8 cellular contexts compared by ENCODE assay signal in genomic region chr2:9975805-9976447, GRCh38. TPM values are rescaled to one million over a fixed set of nuclear protein-coding genes. Genes with fewer than 3 reads are reported as not detected.
DNase-seq lines count a peak whose midpoint lies in the region; ATAC-seq and TF ChIP-seq lines count a peak whose summit lies in the region.

No MANE protein-coding gene starts in this region.

- CTCF ChIA-PET in PC-3 (lab: Charles Lee) = interaction anchor here (0.7 kb wide), 1 partner anchor 23 kb away, joined by 5 read pairs; no protein-coding TSS in a partner anchor

- DNase-seq in H4 (ENCODE audit: low spot score) (peak; percentile 87), PC-3 (peak; percentile 99), thyroid gland (no peak)

- H3F3A ChIP-seq in PC-3 (ENCODE audit: low read length, unreplicated experiment) = no peaks in the 10 kb centered on the region

- H3K9me3 ChIP-seq in PC-3 (ENCODE audit: low read length) (no peaks in the 10 kb centered on the region), esophagus (ENCODE audit: control insufficient read depth in 2 of 2, insufficient read depth in 1 of 2, low read depth in 1 of 2, low read length in 1 of 2) (no peaks in the 10 kb centered on the region), skeletal muscle tissue (ENCODE audit: control insufficient read depth in 3 of 3, low read length in 3 of 3) (no peaks in the 10 kb centered on the region), thyroid gland (no peaks in the 10 kb centered on the region)

- H3K36me3 ChIP-seq in PC-3 (ENCODE audit: low read depth, low read length) (no peaks in the 10 kb centered on the region), esophagus (ENCODE audit: control insufficient read depth in 2 of 2, insufficient read depth in 2 of 2, low read length in 1 of 2) (peaks cover 0 to 11% of the 10 kb centered on the region in 2 donors), skeletal muscle tissue (ENCODE audit: control insufficient read depth in 3 of 3, insufficient read depth in 3 of 3, low read length in 3 of 3) (no peaks in the 10 kb centered on the region), thyroid gland (no peaks in the 10 kb centered on the region)

- H3K27me3 ChIP-seq in PC-3 (ENCODE audit: low read length) (no peaks in the 10 kb centered on the region), esophagus (ENCODE audit: control insufficient read depth in 1 of 2, insufficient read depth in 2 of 2, low read length in 2 of 2) (no peaks in the 10 kb centered on the region), skeletal muscle tissue (ENCODE audit: control insufficient read depth in 3 of 3, insufficient read depth in 3 of 3, low read length in 3 of 3) (no peaks in the 10 kb centered on the region), thyroid gland (no peaks in the 10 kb centered on the region)

- peak overlapping the region; percentile 34; the same call in 1 of the 2 replicates for H3K9ac ChIP-seq in PC-3 (ENCODE audit: low read length)
- no peak overlapping the region for H3K9ac ChIP-seq in skeletal muscle tissue (ENCODE audit: low read depth in 1 of 3, low read length in 3 of 3)

- peak overlapping the region; percentile 88 for H3K27ac ChIP-seq in PC-3 (ENCODE audit: low read length)
- H3K27ac ChIP-seq in esophagus (ENCODE audit: low read depth in 2 of 2, low read length in 1 of 2) = peak overlapping the region; percentile 26 to 75
- no peak overlapping the region for H3K27ac ChIP-seq in skeletal muscle tissue (ENCODE audit: low read depth, low read length)
- peak overlapping the region in 1 of 3 donors; percentile 18 for H3K27ac ChIP-seq in thyroid gland

- H3K4me3 ChIP-seq in PC-3 (ENCODE audit: low read length) (peak overlapping the region; percentile 16; the same call in 1 of the 2 replicates), esophagus (ENCODE audit: low read depth in 1 of 2, low read length in 2 of 2) (no peak overlapping the region), skeletal muscle tissue (ENCODE audit: low read length in 3 of 3) (peak overlapping the region in 2 of 3 donors; percentile 0 to 23), thyroid gland (replicated peaks in 1 of 3) (no peak overlapping the region)

- H3K4me2 ChIP-seq in PC-3 (ENCODE audit: low read length) = peak overlapping the region; percentile 54

- intact Hi-C loops in PC-3 (cut with micrococcal nuclease) (loop anchor here (2.0 to 5.0 kb wide), 3 partner anchors 21 to 133 kb away; partner anchors contain the start of gene TAF1B), thyroid gland (cut with DNase I) (no loop called here)

- 43 to 55% methylated on average over 9 of the region's 9 CpGs for WGBS in esophagus, 2 donors
- WGBS in thyroid gland, 2 donors = 60 to 69% methylated on average over 9 of the region's 9 CpGs

- peak; percentile 77 for ATAC-seq in PC-3
- no peak for ATAC-seq in HG02840 (IDR thresholded peaks at IDR 0.05; ENCODE audit: low FRiP score, unreplicated experiment)
- ATAC-seq in HG02678 (IDR thresholded peaks at IDR 0.05; ENCODE audit: unreplicated experiment) = no peak
- ATAC-seq in GM19324 (IDR thresholded peaks at IDR 0.05; ENCODE audit: low FRiP score, unreplicated experiment) = no peak

- no TSS peak for BruUV-seq in PC-3 (replicated peaks; lab: Mats Ljungman, UMichigan)

- no peaks in the 10 kb centered on the region for H3K79me2 ChIP-seq in PC-3 (ENCODE audit: low read length)

- peaks cover 59% of the 10 kb centered on the region for H3K4me1 ChIP-seq in PC-3 (ENCODE audit: insufficient read depth, low read length)
- H3K4me1 ChIP-seq in esophagus (ENCODE audit: control insufficient read depth in 2 of 2, insufficient read depth in 2 of 2, low read length in 1 of 2) = peaks cover 2 to 14% of the 10 kb centered on the region in 2 donors
- H3K4me1 ChIP-seq in skeletal muscle tissue (ENCODE audit: control insufficient read depth in 3 of 3, insufficient read depth in 3 of 3, low read length in 3 of 3) = peaks cover 10 to 14% (median 10%) of the 10 kb centered on the region in 3 donors
- H3K4me1 ChIP-seq in thyroid gland = peaks cover 6 to 50% of the 10 kb centered on the region in 2 donors

- no peak for TF ChIP-seq CTCF in PC-3 (conservative IDR thresholded peaks at IDR 0.05; ENCODE audit: low read depth, low read length)
- TF ChIP-seq CTCF in thyroid gland (IDR thresholded peaks at IDR 0.05) = no peak

- H2AFZ ChIP-seq in PC-3 (ENCODE audit: low read length) = no peak overlapping the region

- no peak for TF ChIP-seq POLR2A in thyroid gland (IDR thresholded peaks at IDR 0.05)

- H3K9me2 ChIP-seq in PC-3 (replicated peaks; ENCODE audit: low read length) = no peaks in the 10 kb centered on the region

- H4K20me1 ChIP-seq in PC-3 (ENCODE audit: low read length) = no peaks in the 10 kb centered on the region

- POLR2A ChIA-PET in PC-3 (lab: Charles Lee; ENCODE audit: unreplicated experiment) = no interaction called here

RNA-seq across cellular contexts. Expression of gene GRHL1, which starts 24.4 kb away (rescaled TPM):
- total RNA-seq in H4 (2014; rRNA removed; shearing (Covaris generic)) = 0.25 TPM in 1 of 2 replicates, not detected in the other
- 9.3 and 10.3 TPM in 2 replicates for total RNA-seq in PC-3 (2014; rRNA removed)
- 10 to 100 TPM; 61.8 to 94.7 TPM for polyA plus RNA-seq in esophagus
- total RNA-seq in skeletal muscle tissue = under 0.01 TPM
- 10 to 100 TPM in 1 of 4 donors, 1 to 10 TPM in 3; 6.2 to 12.1 (median 8.2) TPM for total RNA-seq in thyroid gland

Comparison
In these comparisons a context has a peak if more than half of its experiments do, and no peak if none do; other contexts are left out.
1. DNase-seq: peak in H4 (single experiment) and PC-3 (single experiment); none in thyroid gland (0 of 2).
2. H3K4me3 ChIP-seq: peak in PC-3 (single experiment) and skeletal muscle tissue (2 of 3); none in esophagus (0 of 2) and thyroid gland (0 of 3).